Comparison of ENCODE assay signal across 1 cellular context in genomic region chr1:201882665-201883132, GRCh38.
A peak's percentile ranks its signal among the peaks of the same experiment; 100 is the strongest.
TF ChIP-seq lines count a peak whose summit lies in the region.

No MANE protein-coding gene starts in this region.

TF ChIP-seq in IMR-90, 13 proteins besides CTCF, POLR2A, EP300 and RAD21:
- peak; percentile 34; the same call in 1 of the 2 replicates for TF ChIP-seq MAFK (IDR thresholded peaks at IDR 0.05; ENCODE audit: low read depth, low read length)
- TF ChIP-seq MAZ (IDR thresholded peaks at IDR 0.05; ENCODE audit: borderline replicate concordance, low read depth, low read length): no peak
- no peak for TF ChIP-seq RFX5 (IDR thresholded peaks at IDR 0.05; ENCODE audit: low read depth, low read length)
- TF ChIP-seq NFE2L2 (IDR thresholded peaks at IDR 0.05; ENCODE audit: low read depth, low read length): peak; percentile 57
- TF ChIP-seq FOS (IDR thresholded peaks at IDR 0.05; ENCODE audit: low read depth, low read length): peak; percentile 72
- TF ChIP-seq CEBPB (IDR thresholded peaks at IDR 0.05; ENCODE audit: low read depth, low read length): peak; percentile 49
